ENCODE assay signal across 27 cellular contexts in genomic region chr4:2433609-2434350, GRCh38. TPM values are rescaled to one million over a fixed set of nuclear protein-coding genes. Genes with fewer than 3 reads are reported as not detected.
DNase-seq lines count a peak whose midpoint lies in the region; ATAC-seq, FAIRE-seq and TF ChIP-seq lines count a peak whose summit lies in the region.
"Had no signal": no experiment of that assay in that cellular context is flagged by ENCODE, and none has a peak within 500 bp of the region (broad histone marks: within the 10 kb centered on the region; RNA-seq: fewer than 3 reads in every experiment).

No MANE protein-coding gene starts in this region.

- BruUV-seq in K562 (replicated peaks; lab: Mats Ljungman, UMichigan), result no TSS peak

- no peaks in the 10 kb centered on the region for H3K27me3 ChIP-seq in K562 (ENCODE audit: control insufficient read depth in 2 of 2, insufficient read depth in 2 of 2, low read length in 2 of 2)
- H3K27me3 ChIP-seq in prostate gland (replicated peaks; ENCODE audit: insufficient read depth), result no peaks in the 10 kb centered on the region

- no peaks in the 10 kb centered on the region for H4K20me1 ChIP-seq in K562 (replicated peaks; ENCODE audit: control insufficient read depth, insufficient read depth, low read length)

- CTCF ChIA-PET in K562 (lab: Yijun Ruan, JAX; ENCODE audit: low intra/inter-chr PET ratio), result no interaction called here

- in situ Hi-C loops in K562 (cut with MboI), result no loop called here

- H3K36me3 Mint-ChIP-seq in naive thymus-derived CD8-positive, alpha-beta T cell, result no peaks in the 10 kb centered on the region

- peak overlapping the region in 4 of 10 donors; percentile 15 to 65 (median 41) for H3K27ac Mint-ChIP-seq in naive thymus-derived CD8-positive, alpha-beta T cell
- H3K27ac Mint-ChIP-seq: activated naive CD8-positive, alpha-beta T cell treated with anti-CD3 and anti-CD28 coated beads, Interleukin-2, amount 50 U/mL, for 24 hours had no signal

- no peak for TF ChIP-seq CTCF in C4-2B (conservative IDR thresholded peaks at IDR 0.05)
- TF ChIP-seq CTCF in K562 (IDR thresholded peaks at IDR 0.05 in 2 of 3, conservative IDR thresholded peaks at IDR 0.05 in 1 of 3; ENCODE audit: insufficient read depth in 2 of 3, low read depth in 1 of 3, low read length in 3 of 3), result no peak
- no peak for TF ChIP-seq CTCF in prostate gland (IDR thresholded peaks at IDR 0.05)

- H3K79me2 ChIP-seq in K562 (ENCODE audit: control insufficient read depth, insufficient read depth, low read length), result no peaks in the 10 kb centered on the region

- H3K9ac ChIP-seq in K562 (ENCODE audit: insufficient read depth in 1 of 2, low read depth in 2 of 2, low read length in 2 of 2), result peak overlapping the region; percentile 3 to 86; a peak in 3 of 4 replicates

- no peak for TF ChIP-seq RAD21 in K562 (CRISPR knock-in tag; conservative IDR thresholded peaks at IDR 0.05 in 1 of 2, IDR thresholded peaks at IDR 0.05 in 1 of 2)

- H3K4me3 Mint-ChIP-seq in naive thymus-derived CD8-positive, alpha-beta T cell, result no peak overlapping the region
- H3K4me3 Mint-ChIP-seq: activated naive CD8-positive, alpha-beta T cell treated with anti-CD3 and anti-CD28 coated beads, Interleukin-2, amount 50 U/mL, for 24 hours; neural crest cell had no signal

- peak overlapping the region; percentile 66; the same call in 1 of the 2 replicates for H2AFZ ChIP-seq in K562 (ENCODE audit: low read depth, low read length)

- H3K9me3 ChIP-seq in K562 (replicated peaks; ENCODE audit: control insufficient read depth, insufficient read depth, low read depth, low read length), result no peaks in the 10 kb centered on the region
- H3K9me3 ChIP-seq in prostate gland, result no peaks in the 10 kb centered on the region
- H3K9me3 ChIP-seq: mucosa of descending colon had no signal

- H3K4me2 ChIP-seq in K562 (ENCODE audit: insufficient read depth, low read length), result 0 out of 2 replicates have a peak overlapping the region, but pooled peaks have one; percentile 4

- H3K36me3 ChIP-seq in K562 (ENCODE audit: control insufficient read depth, insufficient read depth, low read length) (no peaks in the 10 kb centered on the region), prostate gland (no peaks in the 10 kb centered on the region)
- H3K36me3 ChIP-seq: brain microvascular endothelial cell, heart right ventricle had no signal

- H3K27ac ChIP-seq in C4-2B (peak overlapping the region; percentile 53), K562 (ENCODE audit: extremely low read depth, low read depth, low read length) (peak overlapping the region; percentile 50; the same call in 1 of the 3 replicates), prostate gland (no peak overlapping the region)
- H3K27ac ChIP-seq: brain microvascular endothelial cell, heart right ventricle had no signal

- POLR2A ChIA-PET in K562 (lab: Yijun Ruan, JAX), result interaction anchor here (0.6 to 0.8 kb wide), 5 partner anchors 23 to 248 kb away, joined by 3 read pairs; no protein-coding TSS in a partner anchor
- POLR2A ChIA-PET in naive thymus-derived CD8-positive, alpha-beta T cell (lab: Charles Lee), result no interaction called here

- TF ChIP-seq POLR2A in K562 (conservative IDR thresholded peaks at IDR 0.05) (no peak), prostate gland (IDR thresholded peaks at IDR 0.05) (no peak)

- H3K4me3 ChIP-seq in K562, result no peak overlapping the region
- no peak overlapping the region for H3K4me3 ChIP-seq in prostate gland
- H3K4me3 ChIP-seq: heart right ventricle, mucosa of descending colon had no signal

- H3K4me1 Mint-ChIP-seq in naive thymus-derived CD8-positive, alpha-beta T cell, result no peaks in the 10 kb centered on the region
- H3K4me1 Mint-ChIP-seq: activated naive CD8-positive, alpha-beta T cell treated with anti-CD3 and anti-CD28 coated beads, Interleukin-2, amount 50 U/mL, for 24 hours had no signal

- intact Hi-C loops in K562 (cut with micrococcal nuclease), result no loop called here
- intact Hi-C loops in head of caudate nucleus (cut with DNase I), result loop anchor here (5.0 kb wide), 1 partner anchor 34 kb away; the partner anchor contains the start of gene RNF4
- intact Hi-C loops in prostate gland (cut with DNase I), result no loop called here

- H3K9me3 Mint-ChIP-seq in naive thymus-derived CD8-positive, alpha-beta T cell, result no peaks in the 10 kb centered on the region
- H3K9me3 Mint-ChIP-seq: activated naive CD8-positive, alpha-beta T cell treated with anti-CD3 and anti-CD28 coated beads, Interleukin-2, amount 50 U/mL, for 24 hours; neural crest cell had no signal

- peaks cover 0 to 4% (median 0%) of the 10 kb centered on the region in 5 donors for H3K27me3 Mint-ChIP-seq in naive thymus-derived CD8-positive, alpha-beta T cell
- H3K27me3 Mint-ChIP-seq: activated naive CD8-positive, alpha-beta T cell treated with anti-CD3 and anti-CD28 coated beads, Interleukin-2, amount 50 U/mL, for 24 hours had no signal

- no peak for TF ChIP-seq EP300 in K562 (IDR thresholded peaks at IDR 0.05; ENCODE audit: low read length)

- 79% methylated on average over 24 of the region's 29 CpGs for WGBS in K562 (ENCODE audit: insufficient coverage, low coverage, missing lambda C conversion rate)
- whole genome bisulfite sequencing in prostate gland, result 69% methylated on average over 29 of the region's 29 CpGs

- FAIRE-seq in K562 (lab: Jason Lieb, UNC), result no peak
- FAIRE-seq: GM12892, GM19239 had no signal

- H3K4me1 ChIP-seq in K562 (replicated peaks in 1 of 2; ENCODE audit: control insufficient read depth in 2 of 2, insufficient read depth in 2 of 2, low read length in 2 of 2) (peaks cover 14 to 37% of the 10 kb centered on the region in 2 experiments), prostate gland (replicated peaks) (no peaks in the 10 kb centered on the region)
- H3K4me1 ChIP-seq: heart right ventricle had no signal

- ATAC-seq in K562, result peak; percentile 18
- no peak for ATAC-seq in HG03159 (IDR thresholded peaks at IDR 0.05; ENCODE audit: unreplicated experiment)
- no peak for ATAC-seq in HG03196 (IDR thresholded peaks at IDR 0.05; ENCODE audit: unreplicated experiment)
- no peak for ATAC-seq in naive thymus-derived CD8-positive, alpha-beta T cell
- ATAC-seq: activated naive CD8-positive, alpha-beta T cell treated with anti-CD3 and anti-CD28 coated beads, Interleukin-2, amount 50 U/mL, for 24 hours; left lobe of liver; mucosa of descending colon had no signal

- H3K9me1 ChIP-seq in K562 (ENCODE audit: control insufficient read depth, insufficient read depth, low read length), result no peaks in the 10 kb centered on the region

- DNase-seq in K562 (ENCODE audit: extremely low read depth in 1 of 4, low spot score in 3 of 4) (no peak), head of caudate nucleus (peak in 31 of 42 donors; percentile 27 to 78 (median 55)), prostate gland (ENCODE audit: low spot score) (peak; percentile 26)
- DNase-seq in activated naive CD4-positive, alpha-beta T cell treated with Interleukin-2 at 50 U/mL for 16 hours, result no peak
- no peak for DNase-seq in naive thymus-derived CD8-positive, alpha-beta T cell
- DNase-seq: activated CD4-positive, alpha-beta T cell treated with anti-CD3 and anti-CD28 coated beads, Interleukin-2, amount 50 U/mL, for 48 hours; activated CD4-positive, CD25-positive, alpha-beta regulatory T cell; activated effector memory CD4-positive, alpha-beta T cell treated with anti-CD3 and anti-CD28 coated beads, Interleukin-2, amount 50 U/mL, for 16 hours; activated naive CD8-positive, alpha-beta T cell treated with anti-CD3 and anti-CD28 coated beads, Interleukin-2, amount 50 U/mL, for 24 hours; Calu3; cortex of kidney; heart right ventricle; mucosa of descending colon; NCI-H510A treated with DMSO at 0.1 percent for 48 hours; RPMI8226; T-helper 9 cell had no signal

RNA-seq across cellular contexts. Expression of gene CFAP99, which starts 15.0 kb away (rescaled TPM):
- 0.37 TPM in 1 of 2 replicates, not detected in the other for total RNA-seq in K562 (2011; cell fraction: chromatin; rRNA removed; ENCODE audit: low replicate concordance)
- total RNA-seq in K562 (2011; cell fraction: nucleolus; rRNA removed), result 0.17 TPM in 1 of 2 replicates, not detected in the other
- total RNA-seq in K562 (2011; cell fraction: nucleoplasm; rRNA removed), result 0.66 TPM in 1 of 2 replicates, not detected in the other
- 0.12 TPM in 1 of 2 replicates, not detected in the other for total RNA-seq in K562 (2014; rRNA removed)
- total RNA-seq in K562 (2014; rRNA removed; fragmentation: Illumina TruSeq; extraction: Trizol), result not detected in 2 replicates
- total RNA-seq in K562 (2015; rRNA removed; fragmentation: Illumina TruSeq; extraction: Trizol), result not detected in 2 replicates
- 0.18 and 0.22 TPM in 2 replicates for total RNA-seq in K562 (2021)
- polyA plus RNA-seq in K562 (2011; rRNA removed), result 0.07 and 0.12 TPM in 2 replicates
- polyA plus RNA-seq in K562 (2011; cell fraction: cytosol; rRNA removed), result 0.07 and 0.12 TPM in 2 replicates
- polyA plus RNA-seq in K562 (2011; cell fraction: nucleus; rRNA removed), result 0.11 and 0.24 TPM in 2 replicates
- polyA plus RNA-seq in K562 (2012), result 0.23 and 0.32 TPM in 2 replicates
- 0.09 and 0.17 TPM in 2 replicates for polyA plus RNA-seq in K562 (2014; fragmentation: Illumina TruSeq; extraction: Trizol)
- not detected for polyA plus RNA-seq in K562 (2014; fragmentation: Nextera tagmentation; extraction: Ambion mirVana)
- not detected in 2 replicates for polyA plus RNA-seq in K562 (2014; rRNA removed)
- polyA minus RNA-seq in K562 (2011; rRNA and poly(A)+ RNA removed), result not detected in 2 replicates
- polyA minus RNA-seq in K562 (2011; cell fraction: cytosol; rRNA and poly(A)+ RNA removed), result not detected in 2 replicates
- polyA minus RNA-seq in K562 (2011; cell fraction: nucleus; rRNA and poly(A)+ RNA removed), result not detected in 2 replicates
- 1 to 10 TPM in 1 of 2 donors, under 1 TPM in 1; 0.18 to 7.4 TPM for total RNA-seq in prostate gland
- total RNA-seq in naive thymus-derived CD8-positive, alpha-beta T cell, result not detected
- under 1 TPM in 1 of 3 donors, not detected in 2; 0.05 TPM for polyA plus RNA-seq in naive thymus-derived CD8-positive, alpha-beta T cell
- total RNA-seq: A673, Calu3, heart right ventricle, neural crest cell, ureter had no signal
- polyA plus RNA-seq: BJ, heart right ventricle had no signal

RNA-seq across cellular contexts. Expression of gene ZFYVE28, which starts 15.3 kb away (rescaled TPM):
- 99.5 and 128 TPM in 2 replicates for total RNA-seq in K562 (2011; cell fraction: chromatin; rRNA removed; ENCODE audit: low replicate concordance)
- total RNA-seq in K562 (2011; cell fraction: nucleolus; rRNA removed), result 69.4 and 77.0 TPM in 2 replicates
- total RNA-seq in K562 (2011; cell fraction: nucleoplasm; rRNA removed), result 69.0 and 126 TPM in 2 replicates
- 11.9 and 15.6 TPM in 2 replicates for total RNA-seq in K562 (2014; rRNA removed)
- 5.0 and 6.1 TPM in 2 replicates for total RNA-seq in K562 (2014; rRNA removed; fragmentation: Illumina TruSeq; extraction: Trizol)
- 10.7 and 11.0 TPM in 2 replicates for total RNA-seq in K562 (2015; rRNA removed; fragmentation: Illumina TruSeq; extraction: Trizol)
- total RNA-seq in K562 (2021), result 24.8 and 25.1 TPM in 2 replicates
- polyA plus RNA-seq in K562 (2011; rRNA removed), result 8.2 and 13.7 TPM in 2 replicates
- 10.1 and 10.3 TPM in 2 replicates for polyA plus RNA-seq in K562 (2011; cell fraction: cytosol; rRNA removed)
- 85.0 and 102 TPM in 2 replicates for polyA plus RNA-seq in K562 (2011; cell fraction: nucleus; rRNA removed)
- 15.0 and 16.5 TPM in 2 replicates for polyA plus RNA-seq in K562 (2012)
- polyA plus RNA-seq in K562 (2014; fragmentation: Illumina TruSeq; extraction: Trizol), result 8.9 and 10.3 TPM in 2 replicates
- 1 to 10 TPM; 1.3 to 2.1 TPM for polyA plus RNA-seq in K562 (2014; fragmentation: Nextera tagmentation; extraction: Ambion mirVana)
- 16.2 and 20.0 TPM in 2 replicates for polyA plus RNA-seq in K562 (2014; rRNA removed)
- 10.9 and 12.1 TPM in 2 replicates for polyA minus RNA-seq in K562 (2011; rRNA and poly(A)+ RNA removed)
- 7.9 and 11.7 TPM in 2 replicates for polyA minus RNA-seq in K562 (2011; cell fraction: cytosol; rRNA and poly(A)+ RNA removed)
- 20.1 and 25.1 TPM in 2 replicates for polyA minus RNA-seq in K562 (2011; cell fraction: nucleus; rRNA and poly(A)+ RNA removed)
- total RNA-seq in prostate gland, result 10 to 100 TPM in 1 of 2 donors, 1 to 10 TPM in 1; 6.6 to 30.2 TPM
- total RNA-seq in naive thymus-derived CD8-positive, alpha-beta T cell, result 10 to 100 TPM; 11.8 to 12.3 TPM
- 1 to 10 TPM; 5.0 to 8.5 (median 6.4) TPM for polyA plus RNA-seq in naive thymus-derived CD8-positive, alpha-beta T cell

RNA-seq across cellular contexts. Expression of gene RNF4, which starts 35.1 kb away (rescaled TPM):
- 223 and 256 TPM in 2 replicates for total RNA-seq in K562 (2011; cell fraction: chromatin; rRNA removed; ENCODE audit: low replicate concordance)
- total RNA-seq in K562 (2011; cell fraction: nucleolus; rRNA removed), result 134 and 146 TPM in 2 replicates
- total RNA-seq in K562 (2011; cell fraction: nucleoplasm; rRNA removed), result 170 and 171 TPM in 2 replicates
- total RNA-seq in K562 (2014; rRNA removed) (32.1 and 35.5 TPM in 2 replicates), K562 (2014; rRNA removed; fragmentation: Illumina TruSeq; extraction: Trizol) (38.0 and 40.9 TPM in 2 replicates), K562 (2015; rRNA removed; fragmentation: Illumina TruSeq; extraction: Trizol) (46.0 and 47.1 TPM in 2 replicates), K562 (2021) (43.5 and 49.1 TPM in 2 replicates), prostate gland (10 to 100 TPM; 33.9 to 56.1 TPM)
- polyA plus RNA-seq in K562 (2011; rRNA removed) (51.5 and 54.7 TPM in 2 replicates), K562 (2014; fragmentation: Illumina TruSeq; extraction: Trizol) (40.4 and 44.8 TPM in 2 replicates), K562 (2014; fragmentation: Nextera tagmentation; extraction: Ambion mirVana) (10 to 100 TPM; 19.2 to 59.3 TPM), K562 (2014; rRNA removed) (32.6 and 35.2 TPM in 2 replicates)
- 44.6 and 45.9 TPM in 2 replicates for polyA plus RNA-seq in K562 (2011; cell fraction: cytosol; rRNA removed)
- 74.6 and 75.8 TPM in 2 replicates for polyA plus RNA-seq in K562 (2011; cell fraction: nucleus; rRNA removed)
- 34.3 and 38.0 TPM in 2 replicates for polyA plus RNA-seq in K562 (2012)
- polyA minus RNA-seq in K562 (2011; rRNA and poly(A)+ RNA removed), result 56.5 and 61.8 TPM in 2 replicates
- 35.3 and 43.3 TPM in 2 replicates for polyA minus RNA-seq in K562 (2011; cell fraction: cytosol; rRNA and poly(A)+ RNA removed)
- polyA minus RNA-seq in K562 (2011; cell fraction: nucleus; rRNA and poly(A)+ RNA removed), result 68.3 and 94.6 TPM in 2 replicates
- 100 to 1,000 TPM in 1 of 2 experiments, 10 to 100 TPM in 1; 94.2 to 100 TPM for total RNA-seq in naive thymus-derived CD8-positive, alpha-beta T cell
- polyA plus RNA-seq in naive thymus-derived CD8-positive, alpha-beta T cell, result 10 to 100 TPM; 59.8 to 88.3 (median 73.3) TPM

Comparison
In these comparisons a context has a peak if more than half of its experiments do, and no peak if none do; other contexts are left out.
1. H3K27ac ChIP-seq: peak in C4-2B (single experiment) and K562 (single experiment); none in prostate gland (0 of 2).
2. DNase-seq: peak in head of caudate nucleus (31 of 42) and prostate gland (single experiment); none in K562 (0 of 4), activated naive CD4-positive, alpha-beta T cell treated with Interleukin-2 at 50 U/mL for 16 hours (single experiment) and naive thymus-derived CD8-positive, alpha-beta T cell (0 of 10).